In genomic region chr17:4691686-4692085, GRCh38 we compare ENCODE assay signal across 22 cellular contexts. TPM values are rescaled to one million over a fixed set of nuclear protein-coding genes. Genes with fewer than 3 reads are reported as not detected.
"Had no signal": no experiment of that assay in that cellular context is flagged by ENCODE, and none has a peak within 500 bp of the region (broad histone marks: within the 10 kb centered on the region; RNA-seq: fewer than 3 reads in every experiment).

No MANE protein-coding gene starts in this region.

- H3K27me3 Mint-ChIP-seq: activated CD4-positive, alpha-beta memory T cell treated with anti-CD3 and anti-CD28 coated beads for 36 hours; activated T-cell treated with anti-CD3 and anti-CD28 coated beads, Interleukin-2, amount 50 U/mL, for 24 hours; naive B cell had no signal

- H3K27ac ChIP-seq: colonic mucosa, gastrocnemius medialis, neutrophil, right atrium auricular region, SJSA1, skin epidermis, thoracic aorta had no signal

- H3K27ac Mint-ChIP-seq: activated CD4-positive, alpha-beta memory T cell treated with anti-CD3 and anti-CD28 coated beads for 36 hours; activated T-cell treated with anti-CD3 and anti-CD28 coated beads, Interleukin-2, amount 50 U/mL, for 24 hours had no signal

- H3K9me3 ChIP-seq: colonic mucosa, gastrocnemius medialis, neutrophil, right atrium auricular region, SJSA1, thoracic aorta had no signal

- H3K9me3 Mint-ChIP-seq: activated CD4-positive, alpha-beta memory T cell treated with anti-CD3 and anti-CD28 coated beads for 36 hours; activated T-cell treated with anti-CD3 and anti-CD28 coated beads, Interleukin-2, amount 50 U/mL, for 24 hours; naive B cell had no signal

- H3K4me3 Mint-ChIP-seq: activated CD4-positive, alpha-beta memory T cell treated with anti-CD3 and anti-CD28 coated beads for 36 hours; activated T-cell treated with anti-CD3 and anti-CD28 coated beads, Interleukin-2, amount 50 U/mL, for 24 hours; naive B cell had no signal

- H3K27me3 ChIP-seq: colonic mucosa, gastrocnemius medialis, neutrophil, right atrium auricular region, SJSA1 had no signal

- ATAC-seq: gastrocnemius medialis; left lobe of liver; stimulated activated naive CD8-positive, alpha-beta T cell treated with anti-CD3 and anti-CD28 coated beads, Interleukin-15, Interleukin-2, amounts not matched to agents 100 U/mL and 50 U/mL, for 24 hours had no signal

- DNase-seq: activated CD4-positive, alpha-beta memory T cell treated with anti-CD3 and anti-CD28 coated beads for 36 hours; activated CD4-positive, alpha-beta T cell treated with anti-CD3 and anti-CD28 coated beads for 1 hour; activated naive CD4-positive, alpha-beta T cell treated with anti-CD3 and anti-CD28 coated beads, Interleukin-2, amount 50 U/mL, for 16 hours; activated T-cell treated with anti-CD3 and anti-CD28 coated beads, Interleukin-2, amount 50 U/mL, for 24 hours; amniotic stem cell; caudate nucleus; colonic mucosa; gastrocnemius medialis; naive B cell; posterior cingulate gyrus; stimulated activated CD4-positive, alpha-beta T cell treated with anti-CD3 and anti-CD28 coated beads, Interleukin-4, amount 100 ng/mL, for 4 hours; stimulated activated CD8-positive, alpha-beta memory T cell treated with anti-CD3 and anti-CD28 coated beads, Interleukin-4, amount 100 ng/mL, for 48 hours; stimulated activated naive CD8-positive, alpha-beta T cell treated with anti-CD3 and anti-CD28 coated beads, Interleukin-15, Interleukin-2, amounts not matched to agents 100 U/mL and 50 U/mL, for 24 hours; SW 1271; T1000 had no signal

- H3K36me3 ChIP-seq: colonic mucosa, neutrophil, right atrium auricular region had no signal

- H3K4me3 ChIP-seq: colonic mucosa, gastrocnemius medialis, right atrium auricular region, SJSA1, skin epidermis, thoracic aorta had no signal

- H3K4me1 ChIP-seq: colonic mucosa, gastrocnemius medialis, right atrium auricular region, SJSA1 had no signal

RNA-seq across cellular contexts. Expression of gene ZMYND15, which starts 47.9 kb away (rescaled TPM):
- total RNA-seq: gastrocnemius medialis, lung microvascular endothelial cell, SJSA1 had no signal

RNA-seq across cellular contexts. Expression of gene CXCL16, which starts 48.0 kb away (rescaled TPM):
- total RNA-seq: SJSA1 had no signal
